18 cellular contexts compared by ENCODE assay signal in the genomic region with DNA sequence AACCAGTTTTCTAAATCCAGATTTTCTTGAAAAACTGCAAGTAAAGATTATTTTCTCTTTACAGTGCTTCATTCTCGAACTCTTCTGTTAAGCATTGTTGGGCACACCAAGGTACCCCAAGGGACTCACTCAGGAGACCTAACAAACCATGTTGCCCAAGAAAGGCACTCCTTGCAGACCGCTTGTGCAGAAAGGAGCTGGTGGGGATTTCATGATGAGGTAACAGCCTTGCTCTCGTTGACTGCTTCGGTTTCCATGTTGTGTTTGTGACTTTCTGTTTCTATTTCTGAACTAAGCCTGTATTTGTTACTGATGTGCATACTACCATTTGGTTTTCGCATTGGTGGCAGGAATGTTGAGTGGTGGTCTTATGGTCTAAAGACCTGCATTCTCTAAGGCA.
DNase-seq lines count a peak whose midpoint lies in the region; ATAC-seq and FAIRE-seq lines count a peak whose summit lies in the region.
"Had no signal": no experiment of that assay in that cellular context is flagged by ENCODE, and none has a peak within 500 bp of the region (broad histone marks: within the 10 kb centered on the region; RNA-seq: fewer than 3 reads in every experiment).

No MANE protein-coding gene starts in this region.

- no peaks in the 10 kb centered on the region for H3K27me3 Mint-ChIP-seq in activated naive CD4-positive, alpha-beta T cell treated with anti-CD3 and anti-CD28 coated beads for 36 hours (ENCODE audit: low read depth)
- H3K27me3 Mint-ChIP-seq: activated CD4-positive, alpha-beta memory T cell treated with anti-CD3 and anti-CD28 coated beads for 36 hours had no signal

- no peak overlapping the region for H3K27ac Mint-ChIP-seq in activated naive CD4-positive, alpha-beta T cell treated with anti-CD3 and anti-CD28 coated beads for 36 hours
- H3K27ac Mint-ChIP-seq: activated CD4-positive, alpha-beta memory T cell treated with anti-CD3 and anti-CD28 coated beads for 36 hours; naive thymus-derived CD8-positive, alpha-beta T cell; stimulated activated effector memory CD8-positive, alpha-beta T cell treated with anti-CD3 and anti-CD28 coated beads, Interleukin-12 subunit alpha, Interleukin-12 subunit beta, amount 100 ng/mL, for 72 hours had no signal

- ATAC-seq in GM18511 (IDR thresholded peaks at IDR 0.05; ENCODE audit: unreplicated experiment): peak; percentile 80
- ATAC-seq in GM21360 (IDR thresholded peaks at IDR 0.05; ENCODE audit: unreplicated experiment): peak; percentile 80
- ATAC-seq in HG02852 (IDR thresholded peaks at IDR 0.05; ENCODE audit: unreplicated experiment): peak; percentile 86
- ATAC-seq in HG03520 (IDR thresholded peaks at IDR 0.05; ENCODE audit: unreplicated experiment): peak; percentile 82
- ATAC-seq: naive thymus-derived CD8-positive, alpha-beta T cell; stimulated activated effector memory CD8-positive, alpha-beta T cell treated with anti-CD3 and anti-CD28 coated beads, Interleukin-12 subunit alpha, Interleukin-12 subunit beta, amount 100 ng/mL, for 72 hours had no signal

- H3K4me1 Mint-ChIP-seq in activated naive CD4-positive, alpha-beta T cell treated with anti-CD3 and anti-CD28 coated beads for 36 hours (ENCODE audit: low read depth): no peaks in the 10 kb centered on the region
- H3K4me1 Mint-ChIP-seq: naive thymus-derived CD8-positive, alpha-beta T cell; stimulated activated effector memory CD8-positive, alpha-beta T cell treated with anti-CD3 and anti-CD28 coated beads, Interleukin-12 subunit alpha, Interleukin-12 subunit beta, amount 100 ng/mL, for 72 hours had no signal

- DNase-seq in Ammon's horn (ENCODE audit: low spot score) (no peak), NCI-H2029 (lab: John Stamatoyannopoulos, UW) (no peak), frontal cortex (ENCODE audit: low spot score in 2 of 2) (no peak)
- DNase-seq in activated naive CD4-positive, alpha-beta T cell treated with anti-CD3 and anti-CD28 coated beads for 36 hours: no peak
- DNase-seq: activated CD4-positive, alpha-beta memory T cell treated with anti-CD3 and anti-CD28 coated beads for 36 hours; cortex of kidney; hypothalamus; naive thymus-derived CD8-positive, alpha-beta T cell; NCI-H2081; NK-92 treated with Interleukin-12 subunit alpha and Interleukin-12 subunit beta, amount 100 ng/mL, for 24 hours; SJCRH30 had no signal

- H3K36me3 Mint-ChIP-seq in activated naive CD4-positive, alpha-beta T cell treated with anti-CD3 and anti-CD28 coated beads for 36 hours (ENCODE audit: low read depth): peaks cover 2% of the 10 kb centered on the region
- H3K36me3 Mint-ChIP-seq: stimulated activated effector memory CD8-positive, alpha-beta T cell treated with anti-CD3 and anti-CD28 coated beads, Interleukin-12 subunit alpha, Interleukin-12 subunit beta, amount 100 ng/mL, for 72 hours had no signal

- H3K4me3 Mint-ChIP-seq in activated naive CD4-positive, alpha-beta T cell treated with anti-CD3 and anti-CD28 coated beads for 36 hours: no peak overlapping the region
- H3K4me3 Mint-ChIP-seq: activated CD4-positive, alpha-beta memory T cell treated with anti-CD3 and anti-CD28 coated beads for 36 hours; naive thymus-derived CD8-positive, alpha-beta T cell; stimulated activated effector memory CD8-positive, alpha-beta T cell treated with anti-CD3 and anti-CD28 coated beads, Interleukin-12 subunit alpha, Interleukin-12 subunit beta, amount 100 ng/mL, for 72 hours had no signal

- intact Hi-C loops in activated naive CD4-positive, alpha-beta T cell treated with anti-CD3 and anti-CD28 coated beads for 36 hours (cut with micrococcal nuclease): no loop called here

- FAIRE-seq in frontal cortex (lab: Jason Lieb, UNC): no peak
- FAIRE-seq: astrocyte, TTC549 had no signal

- H3K9me3 Mint-ChIP-seq in activated naive CD4-positive, alpha-beta T cell treated with anti-CD3 and anti-CD28 coated beads for 36 hours: peaks cover 8% of the 10 kb centered on the region

- CTCF ChIA-PET in activated naive CD4-positive, alpha-beta T cell treated with anti-CD3 and anti-CD28 coated beads for 36 hours (lab: Charles Lee): no interaction called here
